In the genomic region with DNA sequence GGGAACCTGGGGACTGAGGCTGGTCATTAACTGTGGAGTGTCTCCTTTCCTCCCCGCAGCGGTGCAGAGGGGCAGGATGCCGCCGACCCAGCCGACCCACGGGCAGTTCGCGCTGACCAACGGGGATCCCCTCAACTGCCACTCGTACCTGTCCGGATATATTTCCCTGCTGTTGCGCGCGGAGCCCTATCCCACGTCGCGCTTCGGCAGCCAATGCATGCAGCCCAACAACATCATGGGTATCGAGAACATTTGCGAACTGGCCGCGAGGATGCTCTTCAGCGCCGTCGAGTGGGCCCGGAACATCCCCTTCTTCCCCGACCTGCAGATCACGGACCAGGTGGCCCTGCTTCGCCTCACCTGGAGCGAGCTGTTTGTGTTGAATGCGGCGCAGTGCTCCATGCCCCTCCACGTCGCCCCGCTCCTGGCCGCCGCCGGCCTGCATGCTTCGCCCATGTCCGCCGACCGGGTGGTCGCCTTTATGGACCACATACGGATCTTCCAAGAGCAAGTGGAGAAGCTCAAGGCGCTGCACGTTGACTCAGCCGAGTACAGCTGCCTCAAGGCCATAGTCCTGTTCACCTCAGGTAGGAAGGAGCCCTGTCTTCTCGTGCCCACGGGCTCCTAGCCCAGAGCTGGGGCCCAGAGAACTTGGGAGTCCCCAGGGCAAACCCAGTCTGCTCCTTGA, we compare ENCODE assay signal across 9 cellular contexts. TPM values are rescaled to one million over a fixed set of nuclear protein-coding genes. Genes with fewer than 3 reads are reported as not detected.
DNase-seq lines count a peak whose midpoint lies in the region; ATAC-seq and TF ChIP-seq lines count a peak whose summit lies in the region.
"Had no signal": no experiment of that assay in that cellular context is flagged by ENCODE, and none has a peak within 500 bp of the region (broad histone marks: within the 10 kb centered on the region; RNA-seq: fewer than 3 reads in every experiment).

No MANE protein-coding gene starts in this region.

- H3K36me3 Mint-ChIP-seq in neural crest cell (ENCODE audit: low read depth), result peaks cover 66% of the 10 kb centered on the region

- peaks cover 49% of the 10 kb centered on the region for H3K4me1 Mint-ChIP-seq in neural crest cell

- H3K36me3 ChIP-seq in A673 (ENCODE audit: insufficient read depth, low read length, poor library complexity, severe bottlenecking), result peaks cover 68% of the 10 kb centered on the region
- H3K36me3 ChIP-seq in MG63, result peaks cover 60% of the 10 kb centered on the region
- H3K36me3 ChIP-seq in esophagus muscularis mucosa, result peaks cover 13 to 28% (median 22%) of the 10 kb centered on the region in 4 donors

- TF ChIP-seq POLR2A in esophagus muscularis mucosa (IDR thresholded peaks at IDR 0.05; ENCODE audit: low read depth), result no peak

- TF ChIP-seq CTCF in A673 (conservative IDR thresholded peaks at IDR 0.05; ENCODE audit: low read depth, low read length), result no peak
- no peak for TF ChIP-seq CTCF in esophagus muscularis mucosa (IDR thresholded peaks at IDR 0.05)
- TF ChIP-seq CTCF in neural crest cell (conservative IDR thresholded peaks at IDR 0.05), result no peak

- intact Hi-C loops in A673 (cut with micrococcal nuclease; ENCODE audit: unreplicated experiment), result loop anchor here (5.0 to 10.0 kb wide), 2 partner anchors 733 to 1659 kb away; no protein-coding TSS in a partner anchor
- intact Hi-C loops in esophagus muscularis mucosa (cut with DNase I), result no loop called here

- H3K9me3 Mint-ChIP-seq in neural crest cell, result no peaks in the 10 kb centered on the region

- WGBS in esophagus muscularis mucosa, result 7% methylated on average over 17 of the region's 49 CpGs

- H3K27ac ChIP-seq in A673 (ENCODE audit: low read depth, low read length, poor library complexity, severe bottlenecking), result peak overlapping the region; percentile 97
- H3K27ac ChIP-seq in esophagus muscularis mucosa (replicated peaks in 1 of 4), result peak overlapping the region; percentile 94 to 97 (median 94)

- CTCF ChIA-PET in A673 (lab: Charles Lee), result no interaction called here

- POLR2A ChIA-PET in A673 (lab: Charles Lee; ENCODE audit: low non-redundant PET), result no interaction called here

- peak overlapping the region; percentile 77 for H3K4me3 ChIP-seq in A673 (ENCODE audit: low read depth, low read length, poor library complexity, severe bottlenecking)
- H3K4me3 ChIP-seq in MG63, result peak overlapping the region; percentile 83
- peak overlapping the region; percentile 77 to 84 (median 80) for H3K4me3 ChIP-seq in esophagus muscularis mucosa

- ATAC-seq in HG02763 (IDR thresholded peaks at IDR 0.05; ENCODE audit: unreplicated experiment), result no peak
- ATAC-seq in HG02610 (IDR thresholded peaks at IDR 0.05; ENCODE audit: unreplicated experiment), result no peak

- H3K4me3 Mint-ChIP-seq in neural crest cell, result peak overlapping the region; percentile 96

- peaks cover 78% of the 10 kb centered on the region for H3K27me3 Mint-ChIP-seq in neural crest cell (ENCODE audit: low read depth)

- TF ChIP-seq EP300 in esophagus muscularis mucosa (IDR thresholded peaks at IDR 0.05), result no peak

- DNase-seq in A673 (ENCODE audit: low spot score), result peak; percentile 19
- no peak for DNase-seq in MG63
- DNase-seq in esophagus muscularis mucosa (ENCODE audit: extremely low spot score), result peak; percentile 90
- DNase-seq in neural crest cell (ENCODE audit: low read depth, low spot score), result no peak
- DNase-seq in NCI-H345 (lab: John Stamatoyannopoulos, UW), result no peak
- DNase-seq in amygdala (lab: John Stamatoyannopoulos, UW), result no peak
- DNase-seq: NCI-H510A had no signal

- BruUV-seq in A673 (replicated peaks; lab: Mats Ljungman, UMichigan), result no TSS peak

- H3K27me3 ChIP-seq in A673 (replicated peaks; ENCODE audit: insufficient read depth, low read depth, low read length, poor library complexity), result no peaks in the 10 kb centered on the region
- no peaks in the 10 kb centered on the region for H3K27me3 ChIP-seq in MG63
- H3K27me3 ChIP-seq in esophagus muscularis mucosa, result no peaks in the 10 kb centered on the region

- H3K9me3 ChIP-seq in A673 (ENCODE audit: low read depth, low read length, poor library complexity, severe bottlenecking) (no peaks in the 10 kb centered on the region), MG63 (no peaks in the 10 kb centered on the region), esophagus muscularis mucosa (no peaks in the 10 kb centered on the region)

- H3K27ac Mint-ChIP-seq in neural crest cell (ENCODE audit: unreplicated experiment), result peak overlapping the region; percentile 98

- H3K4me1 ChIP-seq in A673 (ENCODE audit: insufficient read depth, low read length, poor library complexity, severe bottlenecking) (peaks cover 12% of the 10 kb centered on the region), esophagus muscularis mucosa (peaks cover 0 to 14% (median 10%) of the 10 kb centered on the region in 4 donors)

RNA-seq across cellular contexts. Expression of a gene that starts 3.7 kb away (rescaled TPM):
- total RNA-seq in A673 (2021) (106 and 138 TPM in 2 replicates), esophagus muscularis mucosa (100 to 1,000 TPM in 2 of 4 donors, 10 to 100 TPM in 2; 42.7 to 131 (median 83.6) TPM), neural crest cell (147 and 150 TPM in 2 replicates)
- 1.3 and 1.9 TPM in 2 replicates for total RNA-seq in MG63 (2014; rRNA removed; shearing (Covaris generic); ENCODE audit: low replicate concordance)

Comparison
In these comparisons a context has a peak if more than half of its experiments do, and no peak if none do; other contexts are left out.
1. DNase-seq: peak in A673 (single experiment) and esophagus muscularis mucosa (single experiment); none in MG63 (single experiment), neural crest cell (single experiment), NCI-H345 (single experiment) and amygdala (0 of 56).
2. RNA of a gene that starts 3.7 kb away (total RNA-seq): 147 to 150 TPM in neural crest cell, 42.7 to 131 TPM in esophagus muscularis mucosa and 106 to 138 TPM in A673; 1.3 to 1.9 TPM in MG63; every median in the first group is over 10 times any median in the second.
3. Peak in every context shown above with its lines, with median percentiles within 50 percentile points of each other: H3K4me3 ChIP-seq.